Comparison of ENCODE assay signal across 9 cellular contexts in genomic region chr6:152267967-152268845, GRCh38.
DNase-seq lines count a peak whose midpoint lies in the region; ATAC-seq and TF ChIP-seq lines count a peak whose summit lies in the region.
"Had no signal": no experiment of that assay in that cellular context is flagged by ENCODE, and none has a peak within 500 bp of the region (broad histone marks: within the 10 kb centered on the region; RNA-seq: fewer than 3 reads in every experiment).

No MANE protein-coding gene starts in this region.

- H3K27ac ChIP-seq in left ventricle myocardium inferior (replicated peaks) (peak overlapping the region; percentile 85), mesenchymal stem cell (ENCODE audit: low read length, poor library complexity, severe bottlenecking) (no peak overlapping the region)

- H3K27ac Mint-ChIP-seq in MCF 10A (ENCODE audit: low read depth, unreplicated experiment): no peak overlapping the region
- H3K27ac Mint-ChIP-seq in stimulated activated memory B cell treated with anti-CD40 and anti-IgM and Interleukin-4, amounts not matched to agents 10 μg/mL and 1 μg/mL and 100 μg/mL, for 72 hours: no peak overlapping the region

- POLR2A ChIA-PET in MCF 10A (lab: Yijun Ruan, JAX): no interaction called here

- H3K27me3 ChIP-seq in left ventricle myocardium inferior (ENCODE audit: low read depth) (no peaks in the 10 kb centered on the region), mesenchymal stem cell (ENCODE audit: control insufficient read depth in 1 of 2, insufficient read depth in 1 of 2, low read length in 2 of 2) (no peaks in the 10 kb centered on the region)

- no peaks in the 10 kb centered on the region for H3K9me3 Mint-ChIP-seq in MCF 10A (ENCODE audit: unreplicated experiment)
- H3K9me3 Mint-ChIP-seq in stimulated activated memory B cell treated with anti-CD40 and anti-IgM and Interleukin-4, amounts not matched to agents 10 μg/mL and 1 μg/mL and 100 μg/mL, for 72 hours: no peaks in the 10 kb centered on the region

- H3K9ac ChIP-seq in mesenchymal stem cell (ENCODE audit: low read length): peak overlapping the region; percentile 40

- 68% methylated on average over 7 of the region's 9 CpGs for WGBS in mesenchymal stem cell

- peaks cover 62% of the 10 kb centered on the region for H3K4me1 ChIP-seq in left ventricle myocardium inferior
- H3K4me1 ChIP-seq in mesenchymal stem cell (ENCODE audit: control insufficient read depth, insufficient read depth, low read depth, low read length): peaks cover 2% of the 10 kb centered on the region

- H2BK12ac ChIP-seq in mesenchymal stem cell (ENCODE audit: low read length in 2 of 2): no peak overlapping the region

- intact Hi-C loops in left ventricle myocardium inferior (cut with micrococcal nuclease): no loop called here
- intact Hi-C loops in Right ventricle myocardium superior (cut with DNase I): no loop called here
- intact Hi-C loops in MCF 10A (cut with micrococcal nuclease): loop anchor here (1.0 to 10.0 kb wide), 5 partner anchors 88 to 933 kb away; no protein-coding TSS in a partner anchor

- DNase-seq in left ventricle myocardium inferior (no peak), Right ventricle myocardium superior (no peak), NCI-H146 (lab: John Stamatoyannopoulos, UW) (peak; percentile 65), MCF 10A (ENCODE audit: unreplicated experiment) (peak; percentile 41), mesenchymal stem cell (peak; percentile 48)
- DNase-seq in activated CD4-positive, CD25-positive, alpha-beta regulatory T cell (lab: John Stamatoyannopoulos, UW): no peak

- no peak overlapping the region for H2AFZ ChIP-seq in mesenchymal stem cell (ENCODE audit: low read depth, low read length)

- CTCF ChIA-PET in MCF 10A (lab: Yijun Ruan, JAX): interaction anchor here (0.6 to 2.4 kb wide), 20 partner anchors 8 to 1259 kb away, joined by 3 to 11 read pairs (median 3); no protein-coding TSS in a partner anchor

- H2BK15ac ChIP-seq in mesenchymal stem cell (ENCODE audit: low read depth, poor library complexity, severe bottlenecking): no peak overlapping the region

- H4K8ac ChIP-seq in mesenchymal stem cell (ENCODE audit: low read length): no peak overlapping the region

- H3K4ac ChIP-seq in mesenchymal stem cell (ENCODE audit: low read depth in 1 of 2, low read length in 2 of 2): no peak overlapping the region

- ATAC-seq in Right ventricle myocardium superior (ENCODE audit: poor library complexity): no peak
- no peak for ATAC-seq in stimulated activated memory B cell treated with anti-CD40 and anti-IgM and Interleukin-4, amounts not matched to agents 10 μg/mL and 1 μg/mL and 100 μg/mL, for 72 hours
- no peak for ATAC-seq in HG02884 (IDR thresholded peaks at IDR 0.05; ENCODE audit: unreplicated experiment)

- H3K23ac ChIP-seq in mesenchymal stem cell (ENCODE audit: low read length in 2 of 2): no peak overlapping the region

- H3K36me3 Mint-ChIP-seq in MCF 10A (ENCODE audit: insufficient read depth, unreplicated experiment): no peaks in the 10 kb centered on the region
- H3K36me3 Mint-ChIP-seq in stimulated activated memory B cell treated with anti-CD40 and anti-IgM and Interleukin-4, amounts not matched to agents 10 μg/mL and 1 μg/mL and 100 μg/mL, for 72 hours: peaks cover 12% of the 10 kb centered on the region

- H4K91ac ChIP-seq in mesenchymal stem cell (ENCODE audit: low read length): no peak overlapping the region

- no peak overlapping the region for H2BK5ac ChIP-seq in mesenchymal stem cell (ENCODE audit: low read depth, low read length, poor library complexity, severe bottlenecking)

- H3K18ac ChIP-seq in mesenchymal stem cell (ENCODE audit: low read depth in 1 of 2, low read length in 2 of 2): no peak overlapping the region

- peaks cover 44% of the 10 kb centered on the region for H3K36me3 ChIP-seq in left ventricle myocardium inferior
- peaks cover 16 to 36% of the 10 kb centered on the region in 2 experiments for H3K36me3 ChIP-seq in mesenchymal stem cell (ENCODE audit: control insufficient read depth in 1 of 2, insufficient read depth in 2 of 2, low read depth in 1 of 2, low read length in 2 of 2)

- no peak overlapping the region for H3K14ac ChIP-seq in mesenchymal stem cell (ENCODE audit: low read length in 2 of 2)

- H3K27me3 Mint-ChIP-seq in MCF 10A (ENCODE audit: insufficient read depth, unreplicated experiment): no peaks in the 10 kb centered on the region
- H3K27me3 Mint-ChIP-seq in stimulated activated memory B cell treated with anti-CD40 and anti-IgM and Interleukin-4, amounts not matched to agents 10 μg/mL and 1 μg/mL and 100 μg/mL, for 72 hours: no peaks in the 10 kb centered on the region
- H3K27me3 Mint-ChIP-seq: central memory CD8-positive, alpha-beta T cell had no signal

- TF ChIP-seq CTCF in left ventricle myocardium inferior (IDR thresholded peaks at IDR 0.05; ENCODE audit: borderline replicate concordance) (peak; percentile 67), MCF 10A (IDR thresholded peaks at IDR 0.05; ENCODE audit: unreplicated experiment) (peak; percentile 45)

- H2AK5ac ChIP-seq in mesenchymal stem cell (ENCODE audit: low read length, severe bottlenecking): no peak overlapping the region

- H3K4me1 Mint-ChIP-seq in MCF 10A (ENCODE audit: insufficient read depth, unreplicated experiment): peaks cover 20% of the 10 kb centered on the region
- no peaks in the 10 kb centered on the region for H3K4me1 Mint-ChIP-seq in stimulated activated memory B cell treated with anti-CD40 and anti-IgM and Interleukin-4, amounts not matched to agents 10 μg/mL and 1 μg/mL and 100 μg/mL, for 72 hours

- H3K4me2 ChIP-seq in mesenchymal stem cell (ENCODE audit: low read length, poor library complexity, severe bottlenecking): no peak overlapping the region

- H3K9me3 ChIP-seq in left ventricle myocardium inferior (replicated peaks) (no peaks in the 10 kb centered on the region), mesenchymal stem cell (ENCODE audit: control insufficient read depth, low read length) (no peaks in the 10 kb centered on the region)

- BruUV-seq in MCF 10A (replicated peaks; lab: Mats Ljungman, UMichigan): no TSS peak

- H2BK120ac ChIP-seq in mesenchymal stem cell (ENCODE audit: low read depth, low read length): no peak overlapping the region

- no peak overlapping the region for H3K4me3 ChIP-seq in left ventricle myocardium inferior
- no peak overlapping the region for H3K4me3 ChIP-seq in mesenchymal stem cell (ENCODE audit: insufficient read depth in 1 of 2, low read depth in 1 of 2, low read length in 2 of 2)

- no peak overlapping the region for H3K4me3 Mint-ChIP-seq in MCF 10A (ENCODE audit: unreplicated experiment)
- no peak overlapping the region for H3K4me3 Mint-ChIP-seq in stimulated activated memory B cell treated with anti-CD40 and anti-IgM and Interleukin-4, amounts not matched to agents 10 μg/mL and 1 μg/mL and 100 μg/mL, for 72 hours
- H3K4me3 Mint-ChIP-seq: central memory CD8-positive, alpha-beta T cell had no signal

- peaks cover 2% of the 10 kb centered on the region for H3K79me1 ChIP-seq in mesenchymal stem cell (replicated peaks; ENCODE audit: low read length, poor library complexity, severe bottlenecking)

Comparison
In these comparisons a context has a peak if more than half of its experiments do, and no peak if none do; other contexts are left out.
1. DNase-seq: peak in NCI-H146 (single experiment), MCF 10A (single experiment) and mesenchymal stem cell (single experiment); none in left ventricle myocardium inferior (single experiment), Right ventricle myocardium superior (single experiment) and activated CD4-positive, CD25-positive, alpha-beta regulatory T cell (0 of 4).